Comparison of ENCODE assay signal across 24 cellular contexts in the genomic region with DNA sequence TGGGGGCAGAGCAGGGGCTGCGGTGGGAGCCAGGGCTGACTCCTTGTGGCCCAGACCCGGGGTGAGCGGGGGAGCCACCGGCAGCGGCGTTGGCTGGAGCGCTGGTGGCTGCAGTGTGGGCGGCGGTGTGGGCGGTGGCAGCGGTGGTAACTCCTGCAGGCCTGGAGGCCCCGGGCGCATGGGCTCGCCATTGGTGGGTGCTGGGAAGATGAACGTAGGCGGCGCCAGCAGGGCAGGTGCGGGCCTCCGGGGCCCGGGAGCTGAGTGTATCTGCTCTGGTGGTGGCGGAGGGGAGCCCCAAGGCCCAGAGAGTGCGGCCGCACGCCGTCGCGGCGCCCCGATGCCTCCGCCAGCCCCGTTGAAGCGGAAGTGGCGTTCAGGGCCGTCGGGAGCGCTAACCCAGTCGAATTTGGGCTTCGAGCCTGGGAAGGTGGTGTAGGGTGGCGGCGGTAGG. TPM values are rescaled to one million over a fixed set of nuclear protein-coding genes. Genes with fewer than 3 reads are reported as not detected.
DNase-seq lines count a peak whose midpoint lies in the region; ATAC-seq and TF ChIP-seq lines count a peak whose summit lies in the region.
"Had no signal": no experiment of that assay in that cellular context is flagged by ENCODE, and none has a peak within 500 bp of the region (broad histone marks: within the 10 kb centered on the region; RNA-seq: fewer than 3 reads in every experiment).

No MANE protein-coding gene starts in this region.

- no peaks in the 10 kb centered on the region for H3K9me3 Mint-ChIP-seq in activated naive CD4-positive, alpha-beta T cell treated with anti-CD3 and anti-CD28 coated beads for 36 hours
- H3K9me3 Mint-ChIP-seq in H9 (no peaks in the 10 kb centered on the region), endodermal cell (no peaks in the 10 kb centered on the region)
- H3K9me3 Mint-ChIP-seq: central memory CD8-positive, alpha-beta T cell; HFFc6 had no signal

- no peaks in the 10 kb centered on the region for H4K20me1 ChIP-seq in H9 (ENCODE audit: control insufficient read depth, insufficient read depth, insufficient read length)

- peaks cover 35% of the 10 kb centered on the region for H3K23me2 ChIP-seq in H9 (ENCODE audit: insufficient read length, low read depth, low read length, poor library complexity, severe bottlenecking)

- no peak overlapping the region for H3K18ac ChIP-seq in H9 (ENCODE audit: insufficient read length, low read depth, low read length)

- H3K4me3 Mint-ChIP-seq in activated naive CD4-positive, alpha-beta T cell treated with anti-CD3 and anti-CD28 coated beads for 36 hours, result no peak overlapping the region
- no peak overlapping the region for H3K4me3 Mint-ChIP-seq in H9
- H3K4me3 Mint-ChIP-seq in endodermal cell, result no peak overlapping the region
- H3K4me3 Mint-ChIP-seq: central memory CD8-positive, alpha-beta T cell; HFFc6 had no signal

- H3K27me3 ChIP-seq in H9 (ENCODE audit: insufficient read depth, low read length) (no peaks in the 10 kb centered on the region), endodermal cell (ENCODE audit: control insufficient read depth, insufficient read depth, low read length, poor library complexity, severe bottlenecking) (no peaks in the 10 kb centered on the region), psoas muscle (ENCODE audit: insufficient read depth in 3 of 3, low read length in 2 of 3) (peaks cover 0 to 3% (median 0%) of the 10 kb centered on the region in 3 donors), upper lobe of right lung (no peaks in the 10 kb centered on the region)

- H3K23ac ChIP-seq in H9 (ENCODE audit: insufficient read length, low read depth, low read length), result no peak overlapping the region

- no peak overlapping the region for H3K4ac ChIP-seq in H9 (ENCODE audit: low read depth, low read length)

- no peak for TF ChIP-seq CTCF in H9 (conservative IDR thresholded peaks at IDR 0.05)
- TF ChIP-seq CTCF in endodermal cell (conservative IDR thresholded peaks at IDR 0.05), result no peak
- TF ChIP-seq CTCF in psoas muscle (IDR thresholded peaks at IDR 0.05), result no peak
- no peak for TF ChIP-seq CTCF in upper lobe of right lung (IDR thresholded peaks at IDR 0.05)

- H3K27ac Mint-ChIP-seq in activated naive CD4-positive, alpha-beta T cell treated with anti-CD3 and anti-CD28 coated beads for 36 hours, result no peak overlapping the region
- H3K27ac Mint-ChIP-seq in H9, result no peak overlapping the region
- H3K27ac Mint-ChIP-seq in endodermal cell, result no peak overlapping the region
- H3K27ac Mint-ChIP-seq: HFFc6 had no signal

- H2AFZ ChIP-seq in H9 (ENCODE audit: low read length), result no peak overlapping the region

- no peak overlapping the region for H2BK12ac ChIP-seq in H9 (ENCODE audit: insufficient read length, low read depth, low read length)

- no peak overlapping the region for H4K8ac ChIP-seq in H9 (replicated peaks; ENCODE audit: insufficient read length, low read depth, low read length)

- no peaks in the 10 kb centered on the region for H3K79me1 ChIP-seq in H9 (ENCODE audit: insufficient read depth, low read depth, low read length, poor library complexity, severe bottlenecking)

- intact Hi-C loops in activated naive CD4-positive, alpha-beta T cell treated with anti-CD3 and anti-CD28 coated beads for 36 hours (cut with micrococcal nuclease), result loop anchor here (10.0 kb wide), 1 partner anchor 481 kb away; the partner anchor contains the start of genes SIPA1L3 and WDR87
- intact Hi-C loops in psoas muscle (cut with DNase I) (no loop called here), upper lobe of right lung (cut with DNase I) (no loop called here)

- no peak overlapping the region for H3K27ac ChIP-seq in H9 (ENCODE audit: insufficient read length, low read depth, low read length)
- H3K27ac ChIP-seq in endodermal cell (ENCODE audit: low read depth, low read length), result no peak overlapping the region
- no peak overlapping the region for H3K27ac ChIP-seq in psoas muscle
- no peak overlapping the region for H3K27ac ChIP-seq in upper lobe of right lung

- H3K14ac ChIP-seq in H9 (ENCODE audit: insufficient read depth, low read length), result no peak overlapping the region

- H3K56ac ChIP-seq in H9 (ENCODE audit: insufficient read length, low read depth, low read length), result no peak overlapping the region

- no peak overlapping the region for H3T11ph ChIP-seq in H9 (ENCODE audit: low read length)

- no peak overlapping the region for H4K91ac ChIP-seq in H9 (ENCODE audit: insufficient read length, low read depth, low read length)

- H2BK120ac ChIP-seq in H9 (ENCODE audit: low read depth, low read length, poor library complexity, severe bottlenecking), result no peak overlapping the region

- DNase-seq in activated naive CD4-positive, alpha-beta T cell treated with anti-CD3 and anti-CD28 coated beads for 36 hours, result peak; percentile 47
- DNase-seq in activated naive CD4-positive, alpha-beta T cell (lab: John Stamatoyannopoulos, UW), result no peak
- peak; percentile 76 for DNase-seq in H9
- peak; percentile 87 for DNase-seq in endodermal cell
- DNase-seq in psoas muscle, result peak in 1 of 2 donors; percentile 72
- DNase-seq in upper lobe of right lung, result no peak
- no peak for DNase-seq in NCI-H187 treated with DMSO at 0.1 percent for 48 hours (lab: John Stamatoyannopoulos, UW)
- DNase-seq: activated CD8-positive, alpha-beta memory T cell treated with anti-CD3 and anti-CD28 coated beads, Interleukin-2, amount 50 U/mL, for 4 hours; aorta; Caco-2; GDM1; HFFc6; NCI-H1436; NCI-H82; PC-3; SIG-M5; stimulated activated CD4-positive, alpha-beta T cell treated with anti-CD3 and anti-CD28 coated beads, Interleukin-12 subunit alpha, Interleukin-12 subunit beta, amount 100 ng/mL, for 4 hours; stimulated activated naive CD4-positive, alpha-beta T cell treated with Interleukin-2 at 50 U/mL for 16 hours; T-helper 2 cell; trophoblast cell had no signal

- H3K4me2 ChIP-seq in H9 (ENCODE audit: insufficient read depth, insufficient read length, low read length), result no peak overlapping the region

- peak in 3 of 4 donors; percentile 2 to 10 (median 2) for ATAC-seq in psoas muscle
- ATAC-seq in upper lobe of right lung, result no peak
- ATAC-seq in HG03520 (IDR thresholded peaks at IDR 0.05; ENCODE audit: unreplicated experiment), result no peak
- ATAC-seq: activated CD4-positive, CD25-positive, alpha-beta regulatory T cell treated with anti-CD3 and anti-CD28 coated beads, Interleukin-2, amount 50 U/mL, for 24 hours; left colon; PC-3 had no signal

- no peak overlapping the region for H2BK15ac ChIP-seq in H9 (ENCODE audit: low read depth, low read length)

- CTCF ChIA-PET in activated naive CD4-positive, alpha-beta T cell treated with anti-CD3 and anti-CD28 coated beads for 36 hours (lab: Charles Lee), result no interaction called here

- H4K5ac ChIP-seq in H9 (ENCODE audit: insufficient read length, low read depth, low read length), result no peak overlapping the region

- H3K36me3 ChIP-seq in endodermal cell (ENCODE audit: control insufficient read depth, insufficient read depth, low read length) (peaks cover 30% of the 10 kb centered on the region), psoas muscle (ENCODE audit: insufficient read depth in 1 of 2, low read depth in 1 of 2) (peaks cover 23 to 56% of the 10 kb centered on the region in 2 donors), upper lobe of right lung (peaks cover 33% of the 10 kb centered on the region)

- H3K27me3 Mint-ChIP-seq in activated naive CD4-positive, alpha-beta T cell treated with anti-CD3 and anti-CD28 coated beads for 36 hours (ENCODE audit: low read depth), result peaks cover 16% of the 10 kb centered on the region
- H3K27me3 Mint-ChIP-seq in H9 (ENCODE audit: low read depth), result peaks cover 4% of the 10 kb centered on the region; the same call in 1 of the 2 replicates
- H3K27me3 Mint-ChIP-seq in endodermal cell (ENCODE audit: insufficient read depth), result peaks cover 34% of the 10 kb centered on the region
- H3K27me3 Mint-ChIP-seq: central memory CD8-positive, alpha-beta T cell had no signal

- no CpG with 5 or more reads among the region's 40 CpGs for WGBS in H9 (ENCODE audit: extremely low coverage, insufficient read length, low lambda C conversion rate)
- WGBS in endodermal cell (ENCODE audit: insufficient coverage in 1 of 2, insufficient read length in 1 of 2), 2 experiments, result 92 to 94% methylated on average over 13 to 40 of the region's 40 CpGs
- 60 to 72% (median 69%) methylated on average over 34 to 40 of the region's 40 CpGs for WGBS in psoas muscle, 3 donors

- H3K9me3 ChIP-seq in H9 (ENCODE audit: control insufficient read depth, low read depth, low read length) (no peaks in the 10 kb centered on the region), endodermal cell (ENCODE audit: control insufficient read depth, low read length) (no peaks in the 10 kb centered on the region), psoas muscle (no peaks in the 10 kb centered on the region), upper lobe of right lung (no peaks in the 10 kb centered on the region)
- H3K9me3 ChIP-seq: Caco-2 had no signal

- no peak overlapping the region for H2BK20ac ChIP-seq in H9 (ENCODE audit: low read depth, low read length, poor library complexity, severe bottlenecking)

- H3K4me1 ChIP-seq in H9 (ENCODE audit: insufficient read depth, low read length) (no peaks in the 10 kb centered on the region; the same call in 1 of the 2 replicates), endodermal cell (ENCODE audit: control insufficient read depth, insufficient read depth, low read length) (peaks cover 2% of the 10 kb centered on the region), psoas muscle (peaks cover 21% of the 10 kb centered on the region), upper lobe of right lung (peaks cover 25% of the 10 kb centered on the region)

- H3K4me3 ChIP-seq in endodermal cell (ENCODE audit: low read length) (no peak overlapping the region), psoas muscle (no peak overlapping the region), upper lobe of right lung (no peak overlapping the region)

- no peak overlapping the region for H2AK5ac ChIP-seq in H9 (ENCODE audit: insufficient read length, low read length)

- peaks cover 22% of the 10 kb centered on the region for H3K4me1 Mint-ChIP-seq in activated naive CD4-positive, alpha-beta T cell treated with anti-CD3 and anti-CD28 coated beads for 36 hours (ENCODE audit: low read depth)
- peaks cover 20 to 30% of the 10 kb centered on the region in 2 experiments for H3K4me1 Mint-ChIP-seq in H9
- peaks cover 8% of the 10 kb centered on the region for H3K4me1 Mint-ChIP-seq in endodermal cell

- H3K9ac ChIP-seq in H9 (ENCODE audit: extremely low read depth, insufficient read length, low read length) (no peak overlapping the region), endodermal cell (ENCODE audit: extremely low read depth, low read length, poor library complexity, severe bottlenecking) (no peak overlapping the region)

- peaks cover 35% of the 10 kb centered on the region for H3K36me3 Mint-ChIP-seq in activated naive CD4-positive, alpha-beta T cell treated with anti-CD3 and anti-CD28 coated beads for 36 hours (ENCODE audit: low read depth)
- H3K36me3 Mint-ChIP-seq in H9 (ENCODE audit: insufficient read depth in 1 of 3, low read depth in 3 of 3), result peaks cover 16 to 38% (median 31%) of the 10 kb centered on the region in 3 experiments; a peak in 6 of 7 replicates
- peaks cover 38% of the 10 kb centered on the region for H3K36me3 Mint-ChIP-seq in endodermal cell (ENCODE audit: low read depth)

- H3K79me2 ChIP-seq in H9 (ENCODE audit: insufficient read depth, low read length), result no peaks in the 10 kb centered on the region; the same call in 1 of the 2 replicates

- no peak overlapping the region for H2BK5ac ChIP-seq in H9 (ENCODE audit: insufficient read length, low read length)

RNA-seq across cellular contexts. Expression of gene GGN, which starts 2.0 kb away (rescaled TPM):
- under 1 TPM; 0.26 to 0.40 TPM for total RNA-seq in activated naive CD4-positive, alpha-beta T cell treated with anti-CD3 and anti-CD28 coated beads for 36 hours
- total RNA-seq in H9 (2021) (1.5 and 2.4 TPM in 2 replicates), endodermal cell (1 to 10 TPM in 1 of 2 donors, under 1 TPM in 1; 0.99 to 2.1 TPM), psoas muscle (under 1 TPM in 2 of 4 donors, not detected in 2; 0.18 to 0.34 TPM), upper lobe of right lung (not detected)
- polyA plus RNA-seq in endodermal cell (2013, experiment 1 of 2), result 1.8 TPM
- 3.0 TPM for polyA plus RNA-seq in endodermal cell (2013, experiment 2 of 2)
- under 1 TPM in 2 of 3 donors, not detected in 1; 0.04 to 0.21 TPM for polyA plus RNA-seq in psoas muscle

RNA-seq across cellular contexts. Expression of gene SPRED3, which starts 2.7 kb away (rescaled TPM):
- 1 to 10 TPM; 1.6 to 1.7 TPM for total RNA-seq in activated naive CD4-positive, alpha-beta T cell treated with anti-CD3 and anti-CD28 coated beads for 36 hours
- 11.5 and 16.4 TPM in 2 replicates for total RNA-seq in H9 (2021)
- 1 to 10 TPM; 5.3 to 10.0 TPM for total RNA-seq in endodermal cell
- polyA plus RNA-seq in endodermal cell (2013, experiment 1 of 2), result 8.8 TPM
- 9.4 TPM for polyA plus RNA-seq in endodermal cell (2013, experiment 2 of 2)
- total RNA-seq in psoas muscle, result 1 to 10 TPM in 3 of 4 donors, under 1 TPM in 1; 0.69 to 2.1 (median 1.5) TPM
- polyA plus RNA-seq in psoas muscle, result 1 to 10 TPM in 1 of 3 donors, under 1 TPM in 2; 0.01 to 1.0 (median 0.10) TPM
- total RNA-seq in upper lobe of right lung, result 1.6 TPM

RNA-seq across cellular contexts. Expression of gene PSMD8, which starts 11.5 kb away (rescaled TPM):
- 100 to 1,000 TPM; 194 to 204 TPM for total RNA-seq in activated naive CD4-positive, alpha-beta T cell treated with anti-CD3 and anti-CD28 coated beads for 36 hours
- total RNA-seq in H9 (2021) (185 and 189 TPM in 2 replicates), endodermal cell (100 to 1,000 TPM; 168 to 178 TPM), psoas muscle (100 to 1,000 TPM; 348 to 889 (median 587) TPM), upper lobe of right lung (123 TPM)
- polyA plus RNA-seq in endodermal cell (2013, experiment 1 of 2), result 222 TPM
- polyA plus RNA-seq in endodermal cell (2013, experiment 2 of 2), result 223 TPM
- polyA plus RNA-seq in psoas muscle, result 1,000 to 10,000 TPM in 1 of 3 donors, 100 to 1,000 TPM in 2; 719 to 1,414 (median 791) TPM

RNA-seq across cellular contexts. Expression of gene FAM98C, which starts 17.1 kb away (rescaled TPM):
- total RNA-seq in activated naive CD4-positive, alpha-beta T cell treated with anti-CD3 and anti-CD28 coated beads for 36 hours, result 10 to 100 TPM; 21.5 to 27.0 TPM
- total RNA-seq in H9 (2021), result 15.0 and 16.4 TPM in 2 replicates
- total RNA-seq in endodermal cell, result 10 to 100 TPM in 1 of 2 donors, 1 to 10 TPM in 1; 8.6 to 13.7 TPM
- 9.9 TPM for polyA plus RNA-seq in endodermal cell (2013, experiment 1 of 2)
- polyA plus RNA-seq in endodermal cell (2013, experiment 2 of 2), result 8.9 TPM
- total RNA-seq in psoas muscle, result 1 to 10 TPM; 1.1 to 4.5 (median 1.4) TPM
- 1 to 10 TPM; 1.4 to 6.6 (median 1.8) TPM for polyA plus RNA-seq in psoas muscle
- 16.2 TPM for total RNA-seq in upper lobe of right lung

RNA-seq across cellular contexts. Expression of gene RASGRP4, which starts 40.2 kb away (rescaled TPM):
- total RNA-seq in activated naive CD4-positive, alpha-beta T cell treated with anti-CD3 and anti-CD28 coated beads for 36 hours, result under 1 TPM; 0.30 to 0.41 TPM
- total RNA-seq in H9 (2021), result 0.28 and 0.39 TPM in 2 replicates
- total RNA-seq in endodermal cell, result under 1 TPM in 1 of 2 donors, not detected in 1; 0.09 TPM
- polyA plus RNA-seq in endodermal cell (2013, experiment 1 of 2), result 0.68 TPM
- polyA plus RNA-seq in endodermal cell (2013, experiment 2 of 2), result 0.46 TPM
- 1 to 10 TPM in 1 of 4 donors, under 1 TPM in 3; 0.44 to 2.0 (median 0.80) TPM for total RNA-seq in psoas muscle
- under 1 TPM; 0.17 to 0.31 (median 0.25) TPM for polyA plus RNA-seq in psoas muscle
- total RNA-seq in upper lobe of right lung, result 7.6 TPM
- total RNA-seq: Caco-2, HFFc6, PC-3 had no signal

Comparison
In these comparisons a context has a peak if more than half of its experiments do, and no peak if none do; other contexts are left out.
1. DNase-seq: peak in activated naive CD4-positive, alpha-beta T cell treated with anti-CD3 and anti-CD28 coated beads for 36 hours (single experiment), H9 (single experiment) and endodermal cell (single experiment); none in activated naive CD4-positive, alpha-beta T cell (0 of 4), upper lobe of right lung (single experiment) and NCI-H187 treated with DMSO at 0.1 percent for 48 hours (single experiment).
2. ATAC-seq: peak in psoas muscle (3 of 4); none in upper lobe of right lung (single experiment) and HG03520 (single experiment).